1 cellular context compared by ENCODE assay signal in the genomic region with DNA sequence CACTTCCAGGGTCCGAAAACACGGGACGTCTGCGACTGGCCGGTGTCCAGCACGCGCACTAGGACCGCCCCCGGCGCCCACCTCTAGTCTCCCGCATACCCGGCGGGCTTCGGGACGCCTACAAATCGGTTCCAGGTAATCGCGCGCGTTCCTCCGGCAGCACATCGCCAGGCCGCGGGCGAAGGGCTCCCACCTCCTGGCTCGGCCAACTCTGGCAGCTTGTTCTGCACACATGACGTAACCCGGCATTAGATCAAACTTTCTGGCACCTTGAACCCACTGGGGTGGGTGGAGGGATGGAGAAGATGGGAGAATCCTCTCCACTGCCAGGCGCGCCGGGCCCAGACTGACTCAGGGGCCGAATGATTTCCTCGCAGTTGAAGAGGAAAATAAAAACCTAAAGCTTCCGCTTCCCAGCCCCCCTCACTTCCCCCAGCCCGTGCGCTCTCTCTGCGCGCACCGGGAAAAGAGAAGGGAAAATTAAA.
TF ChIP-seq lines count a peak whose summit lies in the region.

No MANE protein-coding gene starts in this region.

TF ChIP-seq in HEK293, 187 proteins besides CTCF, POLR2A, EP300 and RAD21 (continued from another document and continues in another):
- TF ChIP-seq TSHZ1 (tag by site-specific recombination; IDR thresholded peaks at IDR 0.05; ENCODE audit: borderline replicate concordance): no peak
- no peak for TF ChIP-seq ZNF169 (tag by site-specific recombination; IDR thresholded peaks at IDR 0.05)
- no peak; the same call in 1 of the 2 replicates for TF ChIP-seq ZBTB11 (tag by site-specific recombination; conservative IDR thresholded peaks at IDR 0.05; ENCODE audit: low read depth)
- no peak for TF ChIP-seq ZNF777 (tag by site-specific recombination; IDR thresholded peaks at IDR 0.05; ENCODE audit: borderline replicate concordance)
- TF ChIP-seq ZNF548 (tag by site-specific recombination; IDR thresholded peaks at IDR 0.05): no peak
- TF ChIP-seq ZNF707 (tag by site-specific recombination; IDR thresholded peaks at IDR 0.05): no peak
- TF ChIP-seq ZNF585B (tag by site-specific recombination; IDR thresholded peaks at IDR 0.05): no peak
- peak; percentile 43 for TF ChIP-seq GLIS2 (tag by site-specific recombination; IDR thresholded peaks at IDR 0.05)
- TF ChIP-seq SCRT2 (tag by site-specific recombination; IDR thresholded peaks at IDR 0.05): no peak
- TF ChIP-seq OSR2 (tag by site-specific recombination; IDR thresholded peaks at IDR 0.05): no peak
- TF ChIP-seq, protein P1, sequence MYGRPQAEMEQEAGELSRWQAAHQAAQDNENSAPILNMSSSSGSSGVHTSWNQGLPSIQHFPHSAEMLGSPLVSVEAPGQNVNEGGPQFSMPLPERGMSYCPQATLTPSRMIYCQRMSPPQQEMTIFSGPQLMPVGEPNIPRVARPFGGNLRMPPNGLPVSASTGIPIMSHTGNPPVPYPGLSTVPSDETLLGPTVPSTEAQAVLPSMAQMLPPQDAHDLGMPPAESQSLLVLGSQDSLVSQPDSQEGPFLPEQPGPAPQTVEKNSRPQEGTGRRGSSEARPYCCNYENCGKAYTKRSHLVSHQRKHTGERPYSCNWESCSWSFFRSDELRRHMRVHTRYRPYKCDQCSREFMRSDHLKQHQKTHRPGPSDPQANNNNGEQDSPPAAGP (tag by site-specific recombination; IDR thresholded peaks at IDR 0.05): no peak
- TF ChIP-seq HOXA7 (CRISPR knock-in tag; IDR thresholded peaks at IDR 0.05; ENCODE audit: borderline replicate concordance): no peak
- TF ChIP-seq KLF16 (tag by site-specific recombination; IDR thresholded peaks at IDR 0.05): no peak
- no peak for TF ChIP-seq ZNF112 (tag by site-specific recombination; IDR thresholded peaks at IDR 0.05)
- TF ChIP-seq, protein P2, sequence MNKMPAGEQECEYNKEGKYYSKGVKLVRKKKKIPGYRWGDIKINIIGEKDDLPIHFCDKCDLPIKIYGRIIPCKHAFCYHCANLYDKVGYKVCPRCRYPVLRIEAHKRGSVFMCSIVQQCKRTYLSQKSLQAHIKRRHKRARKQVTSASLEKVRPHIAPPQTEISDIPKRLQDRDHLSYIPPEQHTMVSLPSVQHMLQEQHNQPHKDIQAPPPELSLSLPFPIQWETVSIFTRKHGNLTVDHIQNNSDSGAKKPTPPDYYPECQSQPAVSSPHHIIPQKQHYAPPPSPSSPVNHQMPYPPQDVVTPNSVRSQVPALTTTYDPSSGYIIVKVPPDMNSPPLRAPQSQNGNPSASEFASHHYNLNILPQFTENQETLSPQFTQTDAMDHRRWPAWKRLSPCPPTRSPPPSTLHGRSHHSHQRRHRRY (tag by site-specific recombination; IDR thresholded peaks at IDR 0.05): no peak
- TF ChIP-seq ZNF302 (tag by site-specific recombination; IDR thresholded peaks at IDR 0.05; ENCODE audit: low read depth): no peak
- TF ChIP-seq ZEB2 (tag by site-specific recombination; IDR thresholded peaks at IDR 0.05): peak; percentile 39; the same call in 1 of the 2 replicates
- TF ChIP-seq ZNF792 (tag by site-specific recombination; IDR thresholded peaks at IDR 0.05): no peak
- TF ChIP-seq ZBTB8A (tag by site-specific recombination; IDR thresholded peaks at IDR 0.05): peak; percentile 46
- no peak for TF ChIP-seq ZNF23 (tag by site-specific recombination; IDR thresholded peaks at IDR 0.05; ENCODE audit: borderline replicate concordance)
- TF ChIP-seq ZNF623 (tag by site-specific recombination; IDR thresholded peaks at IDR 0.05): no peak
- TF ChIP-seq, protein P3, sequence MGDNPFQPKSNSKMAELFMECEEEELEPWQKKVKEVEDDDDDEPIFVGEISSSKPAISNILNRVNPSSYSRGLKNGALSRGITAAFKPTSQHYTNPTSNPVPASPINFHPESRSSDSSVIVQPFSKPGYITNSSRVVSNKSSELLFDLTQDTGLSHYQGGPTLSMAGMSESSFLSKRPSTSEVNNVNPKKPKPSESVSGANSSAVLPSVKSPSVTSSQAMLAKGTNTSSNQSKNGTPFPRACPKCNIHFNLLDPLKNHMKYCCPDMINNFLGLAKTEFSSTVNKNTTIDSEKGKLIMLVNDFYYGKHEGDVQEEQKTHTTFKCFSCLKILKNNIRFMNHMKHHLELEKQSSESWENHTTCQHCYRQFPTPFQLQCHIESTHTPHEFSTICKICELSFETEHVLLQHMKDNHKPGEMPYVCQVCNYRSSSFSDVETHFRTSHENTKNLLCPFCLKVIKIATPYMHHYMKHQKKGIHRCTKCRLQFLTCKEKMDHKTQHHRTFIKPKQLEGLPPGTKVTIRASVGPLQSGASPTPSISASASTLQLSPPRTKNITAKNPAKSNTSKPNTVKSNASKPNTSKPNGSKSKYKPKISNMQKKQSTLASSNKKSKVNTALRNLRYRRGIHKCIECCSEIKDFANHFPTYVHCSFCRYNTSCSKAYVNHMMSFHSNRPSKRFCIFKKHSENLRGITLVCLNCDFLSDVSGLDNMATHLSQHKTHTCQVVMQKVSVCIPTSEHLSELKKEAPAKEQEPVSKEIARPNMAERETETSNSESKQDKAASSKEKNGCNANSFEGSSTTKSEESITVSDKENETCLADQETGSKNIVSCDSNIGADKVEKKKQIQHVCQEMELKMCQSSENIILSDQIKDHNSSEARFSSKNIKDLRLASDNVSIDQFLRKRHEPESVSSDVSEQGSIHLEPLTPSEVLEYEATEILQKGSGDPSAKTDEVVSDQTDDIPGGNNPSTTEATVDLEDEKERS (tag by site-specific recombination; IDR thresholded peaks at IDR 0.05): no peak
- TF ChIP-seq ZNF239 (tag by site-specific recombination; IDR thresholded peaks at IDR 0.05): no peak
- no peak for TF ChIP-seq ZNF350 (tag by site-specific recombination; IDR thresholded peaks at IDR 0.05)
- TF ChIP-seq, protein P4, sequence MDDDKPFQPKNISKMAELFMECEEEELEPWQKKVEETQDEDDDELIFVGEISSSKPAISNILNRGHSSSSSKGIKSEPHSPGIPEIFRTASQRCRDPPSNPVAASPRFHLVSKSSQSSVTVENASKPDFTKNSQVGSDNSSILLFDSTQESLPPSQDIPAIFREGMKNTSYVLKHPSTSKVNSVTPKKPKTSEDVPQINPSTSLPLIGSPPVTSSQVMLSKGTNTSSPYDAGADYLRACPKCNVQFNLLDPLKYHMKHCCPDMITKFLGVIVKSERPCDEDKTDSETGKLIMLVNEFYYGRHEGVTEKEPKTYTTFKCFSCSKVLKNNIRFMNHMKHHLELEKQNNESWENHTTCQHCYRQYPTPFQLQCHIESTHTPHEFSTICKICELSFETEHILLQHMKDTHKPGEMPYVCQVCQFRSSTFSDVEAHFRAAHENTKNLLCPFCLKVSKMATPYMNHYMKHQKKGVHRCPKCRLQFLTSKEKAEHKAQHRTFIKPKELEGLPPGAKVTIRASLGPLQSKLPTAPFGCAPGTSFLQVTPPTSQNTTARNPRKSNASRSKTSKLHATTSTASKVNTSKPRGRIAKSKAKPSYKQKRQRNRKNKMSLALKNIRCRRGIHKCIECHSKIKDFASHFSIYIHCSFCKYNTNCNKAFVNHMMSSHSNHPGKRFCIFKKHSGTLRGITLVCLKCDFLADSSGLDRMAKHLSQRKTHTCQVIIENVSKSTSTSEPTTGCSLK (tag by site-specific recombination; IDR thresholded peaks at IDR 0.05): no peak
- TF ChIP-seq HIC1 (tag by site-specific recombination; IDR thresholded peaks at IDR 0.05): 0 out of 2 replicates have a peak, but pooled peaks have one; percentile 11
- no peak for TF ChIP-seq PRDM1 (tag by site-specific recombination; IDR thresholded peaks at IDR 0.05)
- no peak for TF ChIP-seq ZNF223 (tag by site-specific recombination; IDR thresholded peaks at IDR 0.05)
- no peak for TF ChIP-seq ZNF768 (tag by site-specific recombination; IDR thresholded peaks at IDR 0.05)
- no peak for TF ChIP-seq ZNF596 (tag by site-specific recombination; IDR thresholded peaks at IDR 0.05)
- no peak for TF ChIP-seq ZNF292 (tag by site-specific recombination; IDR thresholded peaks at IDR 0.05; ENCODE audit: borderline replicate concordance, low read depth)
- no peak for TF ChIP-seq ZBTB44 (tag by site-specific recombination; IDR thresholded peaks at IDR 0.05)
- TF ChIP-seq ZNF324 (tag by site-specific recombination; IDR thresholded peaks at IDR 0.05): no peak
- no peak for TF ChIP-seq AEBP2 (tag by site-specific recombination; IDR thresholded peaks at IDR 0.05; ENCODE audit: borderline replicate concordance)
- TF ChIP-seq ZNF670 (tag by site-specific recombination; IDR thresholded peaks at IDR 0.05; ENCODE audit: low read depth): no peak
- no peak for TF ChIP-seq ZNF426 (tag by site-specific recombination; IDR thresholded peaks at IDR 0.05)
- TF ChIP-seq KLF1 (tag by site-specific recombination; IDR thresholded peaks at IDR 0.05): no peak
